In genomic region chr1:199551967-199552565, GRCh38 we compare ENCODE assay signal across 9 cellular contexts.
DNase-seq lines count a peak whose midpoint lies in the region; ATAC-seq and TF ChIP-seq lines count a peak whose summit lies in the region.
"Had no signal": no experiment of that assay in that cellular context is flagged by ENCODE, and none has a peak within 500 bp of the region (broad histone marks: within the 10 kb centered on the region; RNA-seq: fewer than 3 reads in every experiment).

No MANE protein-coding gene starts in this region.

- H3K4me3 ChIP-seq in right lobe of liver: no peak overlapping the region
- H3K4me3 ChIP-seq: BLaER1 treated with 17β-estradiol and CSF1 and Interleukin-3, amounts not matched to agents 10 nM and 100 nM had no signal

- 37% methylated on average over 4 of the region's 4 CpGs for WGBS in right lobe of liver (ENCODE audit: insufficient coverage, low coverage, low lambda C conversion rate, missing lambda C conversion rate)

- in situ Hi-C loops in KBM-7 (cut with MboI; ENCODE audit: low pct_unique_long_range_greater_than_20kb, low sequenced_read_pairs): no loop called here

- DNase-seq in SIG-M5 treated with dmso at 0.1 percent for 504 hours (lab: John Stamatoyannopoulos, UW; ENCODE audit: unreplicated experiment): peak; percentile 82
- no peak for DNase-seq in SIG-M5 (lab: John Stamatoyannopoulos, UW)
- DNase-seq in KBM-7: peak; percentile 91
- DNase-seq in NOMO-1 treated with dmso at 0.1 percent for 144 hours (lab: John Stamatoyannopoulos, UW; ENCODE audit: unreplicated experiment): peak; percentile 33
- DNase-seq in brain pericyte (ENCODE audit: low read depth, low spot score): peak; percentile 12
- DNase-seq in right lobe of liver: peak in 1 of 3 donors; percentile 43

- no peak for TF ChIP-seq POLR2A in right lobe of liver (IDR thresholded peaks at IDR 0.05)

- intact Hi-C loops in right lobe of liver (cut with DNase I): no loop called here

- H3K27me3 ChIP-seq in right lobe of liver: no peaks in the 10 kb centered on the region
- H3K27me3 ChIP-seq: BLaER1 treated with 17β-estradiol and CSF1 and Interleukin-3, amounts not matched to agents 10 nM and 100 nM had no signal

- H3K36me3 ChIP-seq in right lobe of liver: no peaks in the 10 kb centered on the region
- H3K36me3 ChIP-seq: BLaER1 treated with 17β-estradiol and CSF1 and Interleukin-3, amounts not matched to agents 10 nM and 100 nM had no signal

- ATAC-seq in right lobe of liver: peak; percentile 47 to 67 (median 58)
- no peak for ATAC-seq in HG03565 (IDR thresholded peaks at IDR 0.05; ENCODE audit: unreplicated experiment)
- ATAC-seq in HG03025 (IDR thresholded peaks at IDR 0.05; ENCODE audit: low FRiP score, unreplicated experiment): no peak

- no peak overlapping the region for H3K27ac ChIP-seq in right lobe of liver
- H3K27ac ChIP-seq: BLaER1 treated with 17β-estradiol and CSF1 and Interleukin-3, amounts not matched to agents 10 nM and 100 nM had no signal

- no peaks in the 10 kb centered on the region for H3K4me1 ChIP-seq in right lobe of liver
- H3K4me1 ChIP-seq: BLaER1 treated with 17β-estradiol and CSF1 and Interleukin-3, amounts not matched to agents 10 nM and 100 nM had no signal

- H3K9me3 ChIP-seq in right lobe of liver: no peaks in the 10 kb centered on the region

- peak; percentile 61 to 79 (median 68) for TF ChIP-seq CTCF in right lobe of liver (IDR thresholded peaks at IDR 0.05)

Comparison
In these comparisons a context has a peak if more than half of its experiments do, and no peak if none do; other contexts are left out.
1. ATAC-seq: peak in right lobe of liver (4 of 4); none in HG03565 (single experiment) and HG03025 (single experiment).